In genomic region chr11:83192846-83193245, GRCh38 we compare ENCODE assay signal across 8 cellular contexts.
A peak's percentile ranks its signal among the peaks of the same experiment; 100 is the strongest.
DNase-seq lines count a peak whose midpoint lies in the region; ATAC-seq lines count a peak whose summit lies in the region.

No MANE protein-coding gene starts in this region.

- H3K27ac Mint-ChIP-seq in stimulated activated naive CD8-positive, alpha-beta T cell treated with anti-CD3 and anti-CD28 coated beads, Interleukin-15, Interleukin-2, amounts not matched to agents 100 ng/mL and 50 ng/mL, for 24 hours: peak overlapping the region; percentile 97
- peak overlapping the region; percentile 100 for H3K27ac Mint-ChIP-seq in central memory CD8-positive, alpha-beta T cell (ENCODE audit: low read depth)

- no peaks in the 10 kb centered on the region for H3K9me3 ChIP-seq in mucosa of rectum (ENCODE audit: control insufficient read depth in 2 of 2, low read length in 2 of 2)

- peaks cover 50% of the 10 kb centered on the region for H3K4me1 Mint-ChIP-seq in stimulated activated naive CD8-positive, alpha-beta T cell treated with anti-CD3 and anti-CD28 coated beads, Interleukin-15, Interleukin-2, amounts not matched to agents 100 ng/mL and 50 ng/mL, for 24 hours (ENCODE audit: low read depth)
- H3K4me1 Mint-ChIP-seq in central memory CD8-positive, alpha-beta T cell: peaks cover 49% of the 10 kb centered on the region

- H3K4me3 ChIP-seq in mucosa of rectum (ENCODE audit: low read length in 2 of 2): peak overlapping the region; percentile 88 to 99

- DNase-seq in stimulated activated naive CD8-positive, alpha-beta T cell treated with anti-CD3 and anti-CD28 coated beads, Interleukin-15, Interleukin-2, amounts not matched to agents 100 U/mL and 50 U/mL, for 24 hours: no peak
- no peak for DNase-seq in central memory CD8-positive, alpha-beta T cell (ENCODE audit: low spot score in 2 of 2)
- no peak for DNase-seq in SKM-1 (lab: John Stamatoyannopoulos, UW; ENCODE audit: unreplicated experiment)
- DNase-seq in anterior cingulate cortex (lab: John Stamatoyannopoulos, UW): no peak

- no peaks in the 10 kb centered on the region for H3K9me3 Mint-ChIP-seq in stimulated activated naive CD8-positive, alpha-beta T cell treated with anti-CD3 and anti-CD28 coated beads, Interleukin-15, Interleukin-2, amounts not matched to agents 100 ng/mL and 50 ng/mL, for 24 hours
- H3K9me3 Mint-ChIP-seq in central memory CD8-positive, alpha-beta T cell: no peaks in the 10 kb centered on the region

- ATAC-seq in stimulated activated naive CD8-positive, alpha-beta T cell treated with anti-CD3 and anti-CD28 coated beads, Interleukin-15, Interleukin-2, amounts not matched to agents 100 U/mL and 50 U/mL, for 24 hours: no peak
- no peak for ATAC-seq in central memory CD8-positive, alpha-beta T cell (replicated peaks; ENCODE audit: extremely low read depth, poor library complexity, severe bottlenecking)
- ATAC-seq in HG03095 (IDR thresholded peaks at IDR 0.05; ENCODE audit: unreplicated experiment) (no peak), HG03025 (IDR thresholded peaks at IDR 0.05; ENCODE audit: low FRiP score, unreplicated experiment) (no peak)

- no peaks in the 10 kb centered on the region for H3K27me3 Mint-ChIP-seq in stimulated activated naive CD8-positive, alpha-beta T cell treated with anti-CD3 and anti-CD28 coated beads, Interleukin-15, Interleukin-2, amounts not matched to agents 100 ng/mL and 50 ng/mL, for 24 hours
- H3K27me3 Mint-ChIP-seq in central memory CD8-positive, alpha-beta T cell: no peaks in the 10 kb centered on the region

- H3K4me1 ChIP-seq in mucosa of rectum (ENCODE audit: control insufficient read depth in 2 of 2, insufficient read depth in 2 of 2, low read length in 2 of 2): peaks cover 17 to 21% of the 10 kb centered on the region in 2 donors

- H3K36me3 Mint-ChIP-seq in stimulated activated naive CD8-positive, alpha-beta T cell treated with anti-CD3 and anti-CD28 coated beads, Interleukin-15, Interleukin-2, amounts not matched to agents 100 ng/mL and 50 ng/mL, for 24 hours (ENCODE audit: low read depth): peaks cover 48% of the 10 kb centered on the region
- H3K36me3 Mint-ChIP-seq in central memory CD8-positive, alpha-beta T cell (ENCODE audit: insufficient read depth): peaks cover 49% of the 10 kb centered on the region

- no peaks in the 10 kb centered on the region for H3K27me3 ChIP-seq in mucosa of rectum (ENCODE audit: control insufficient read depth in 2 of 2, insufficient read depth in 2 of 2, low read length in 2 of 2)

- H3K36me3 ChIP-seq in mucosa of rectum (ENCODE audit: control insufficient read depth in 2 of 2, insufficient read depth in 2 of 2, low read length in 2 of 2): peaks cover 10 to 21% of the 10 kb centered on the region in 2 donors

- peak overlapping the region; percentile 91 to 95 for H3K27ac ChIP-seq in mucosa of rectum (ENCODE audit: low read depth in 2 of 2, low read length in 2 of 2)

- peak overlapping the region; percentile 90 to 91 for H3K9ac ChIP-seq in mucosa of rectum (ENCODE audit: low read depth in 1 of 2, low read length in 2 of 2)

- H3K4me3 Mint-ChIP-seq in stimulated activated naive CD8-positive, alpha-beta T cell treated with anti-CD3 and anti-CD28 coated beads, Interleukin-15, Interleukin-2, amounts not matched to agents 100 ng/mL and 50 ng/mL, for 24 hours: peak overlapping the region; percentile 99
- peak overlapping the region; percentile 100 for H3K4me3 Mint-ChIP-seq in central memory CD8-positive, alpha-beta T cell
